Comparison of ENCODE assay signal across 1 cellular context in genomic region chr16:23595246-23595950, GRCh38.
TF ChIP-seq lines count a peak whose summit lies in the region.

No MANE protein-coding gene starts in this region.

TF ChIP-seq in GM23338, 12 proteins besides CTCF, POLR2A, EP300 and RAD21 (continued from another document):
- no peak for TF ChIP-seq ZNF462 (CRISPR knock-in tag; IDR thresholded peaks at IDR 0.05)
- TF ChIP-seq EZH2 (IDR thresholded peaks at IDR 0.05; ENCODE audit: low read depth, unreplicated experiment), result no peak
- TF ChIP-seq REST (IDR thresholded peaks at IDR 0.05; ENCODE audit: unreplicated experiment), result no peak
